Comparison of ENCODE assay signal across 10 cellular contexts in genomic region chr22:19663821-19664325, GRCh38. TPM values are rescaled to one million over a fixed set of nuclear protein-coding genes. Genes with fewer than 3 reads are reported as not detected.
A peak's percentile ranks its signal among the peaks of the same experiment; 100 is the strongest.
DNase-seq lines count a peak whose midpoint lies in the region; TF ChIP-seq lines count a peak whose summit lies in the region.
"Had no signal": no experiment of that assay in that cellular context is flagged by ENCODE, and none has a peak within 500 bp of the region (broad histone marks: within the 10 kb centered on the region; RNA-seq: fewer than 3 reads in every experiment).

No MANE protein-coding gene starts in this region.

- in situ Hi-C loops in G401 (cut with HindIII; ENCODE audit: low sequenced_read_pairs): no loop called here

- DNase-seq in G401 (ENCODE audit: low spot score) (peak; percentile 9), NCI-H2227 treated with DMSO at 0.1 percent for 48 hours (lab: John Stamatoyannopoulos, UW) (peak; percentile 21), choroid plexus epithelial cell (ENCODE audit: low read depth) (peak; percentile 72), retina (peak; percentile 77), OCI-M2 (lab: John Stamatoyannopoulos, UW; ENCODE audit: unreplicated experiment) (no peak), DMS53 treated with DMSO at 0.1 percent for 48 hours (lab: John Stamatoyannopoulos, UW; ENCODE audit: unreplicated experiment) (no peak)
- DNase-seq in activated CD4-positive, alpha-beta T cell treated with anti-CD3 and anti-CD28 coated beads for 48 hours: no peak
- no peak for DNase-seq in stimulated activated CD4-positive, alpha-beta T cell treated with anti-CD3 and anti-CD28 coated beads, Interleukin-4, amount 100 ng/mL, for 24 hours
- DNase-seq: stimulated activated naive CD4-positive, alpha-beta T cell treated with Interleukin-2 at 50 U/mL for 16 hours; T1000 had no signal

- no peak overlapping the region for H3K4me3 ChIP-seq in choroid plexus epithelial cell (ENCODE audit: low read depth, low read length)

- no peak for TF ChIP-seq CTCF in choroid plexus epithelial cell (conservative IDR thresholded peaks at IDR 0.05; ENCODE audit: low read depth, low read length)

RNA-seq across cellular contexts. Expression of gene SEPTIN5, which starts 50.4 kb away (rescaled TPM):
- 8.3 and 21.4 TPM in 2 replicates for total RNA-seq in G401 (2014; rRNA removed; shearing (Covaris generic))

RNA-seq across cellular contexts. Expression of gene GP1BB, which starts 59.5 kb away (rescaled TPM):
- total RNA-seq in G401 (2014; rRNA removed; shearing (Covaris generic)): 3.2 and 4.7 TPM in 2 replicates

Comparison
In these comparisons a context has a peak if more than half of its experiments do, and no peak if none do; other contexts are left out.
1. DNase-seq: peak in G401 (single experiment), NCI-H2227 treated with DMSO at 0.1 percent for 48 hours (single experiment), choroid plexus epithelial cell (single experiment) and retina (single experiment); none in OCI-M2 (single experiment), DMS53 treated with DMSO at 0.1 percent for 48 hours (single experiment), activated CD4-positive, alpha-beta T cell treated with anti-CD3 and anti-CD28 coated beads for 48 hours (single experiment) and stimulated activated CD4-positive, alpha-beta T cell treated with anti-CD3 and anti-CD28 coated beads, Interleukin-4, amount 100 ng/mL, for 24 hours (single experiment).